ENCODE assay signal across 8 cellular contexts in the genomic region with DNA sequence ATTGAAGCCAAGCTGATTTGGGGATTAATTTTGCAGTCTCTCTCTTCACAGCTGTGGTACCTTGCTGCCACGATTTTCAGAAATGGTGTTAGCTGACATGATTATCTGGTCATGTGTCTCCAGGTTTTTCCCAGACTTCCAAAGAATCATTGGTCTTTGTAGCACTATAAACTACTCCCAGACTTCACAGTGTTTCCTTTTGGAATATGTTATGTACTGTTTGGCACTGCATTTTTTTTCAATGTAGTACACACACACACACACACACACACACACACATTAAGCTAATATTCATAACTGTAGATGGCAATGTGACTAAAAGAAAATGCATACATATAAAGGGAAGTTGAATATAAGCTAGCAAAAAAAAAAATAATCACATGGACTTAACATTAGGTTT.
"Had no signal": no experiment of that assay in that cellular context is flagged by ENCODE, and none has a peak within 500 bp of the region (broad histone marks: within the 10 kb centered on the region; RNA-seq: fewer than 3 reads in every experiment).

No MANE protein-coding gene starts in this region.

- H3K27ac ChIP-seq: GM23248, HL-60 had no signal

- H3K4me1 ChIP-seq: HAP-1 had no signal

- H3K4me3 ChIP-seq: GM23248, HAP-1 had no signal

- ATAC-seq: HCT116, HepG2 had no signal

- DNase-seq: GM23248, GOT3, H7, HFFc6 had no signal

- FAIRE-seq: HepG2 had no signal

- H3K9me3 ChIP-seq: HAP-1 had no signal

- H3K36me3 ChIP-seq: HAP-1 had no signal
